Comparison of ENCODE assay signal across 19 cellular contexts in genomic region chr3:176275538-176275937, GRCh38.
"Had no signal": no experiment of that assay in that cellular context is flagged by ENCODE, and none has a peak within 500 bp of the region (broad histone marks: within the 10 kb centered on the region; RNA-seq: fewer than 3 reads in every experiment).

No MANE protein-coding gene starts in this region.

- H3K36me3 ChIP-seq: left ventricle myocardium inferior, neural progenitor cell, ovary, right atrium auricular region, spleen, suprapubic skin, thoracic aorta, tibial artery, upper lobe of right lung had no signal

- H3K4me2 ChIP-seq: neural progenitor cell had no signal

- H3K27ac ChIP-seq: left ventricle myocardium inferior, neural progenitor cell, ovary, right atrium auricular region, skin epidermis, spleen, suprapubic skin, thoracic aorta, tibial artery, upper lobe of right lung had no signal

- DNase-seq: hypothalamus; islet precursor cell; left ventricle myocardium inferior; naive thymus-derived CD8-positive, alpha-beta T cell; ovary; spleen; stimulated activated CD4-positive, alpha-beta T cell treated with anti-CD3 and anti-CD28 coated beads, Interleukin-4, amount 100 ng/mL, for 24 hours; stimulated activated naive CD4-positive, alpha-beta T cell; tibial artery; trophoblast cell; upper lobe of right lung had no signal

- H3K4me3 ChIP-seq: left ventricle myocardium inferior, lung, neural progenitor cell, ovary, right atrium auricular region, skin epidermis, spleen, suprapubic skin, tibial artery, upper lobe of right lung had no signal

- H3K9me3 ChIP-seq: left ventricle myocardium inferior, ovary, right atrium auricular region, suprapubic skin, thoracic aorta, tibial artery, upper lobe of right lung had no signal

- ATAC-seq: naive thymus-derived CD8-positive, alpha-beta T cell; sciatic nerve; stimulated activated effector memory CD8-positive, alpha-beta T cell treated with anti-CD3 and anti-CD28 coated beads, Interleukin-12 subunit alpha, Interleukin-12 subunit beta, amount 100 ng/mL, for 72 hours; upper lobe of right lung had no signal

- H3K27me3 ChIP-seq: neural progenitor cell, ovary, right atrium auricular region, spleen, suprapubic skin, tibial artery, upper lobe of right lung had no signal

- H3K4me1 ChIP-seq: left ventricle myocardium inferior, neural progenitor cell, right atrium auricular region, spleen, suprapubic skin, upper lobe of right lung had no signal

- H3K9ac ChIP-seq: neural progenitor cell had no signal

- H2AFZ ChIP-seq: neural progenitor cell had no signal
